In genomic region chr11:129818236-129818635, GRCh38 we compare ENCODE assay signal across 9 cellular contexts. TPM values are rescaled to one million over a fixed set of nuclear protein-coding genes. Genes with fewer than 3 reads are reported as not detected.
A peak's percentile ranks its signal among the peaks of the same experiment; 100 is the strongest.
DNase-seq lines count a peak whose midpoint lies in the region; ATAC-seq, FAIRE-seq and TF ChIP-seq lines count a peak whose summit lies in the region.
"Not testable (repeated sequence)": the region's sequence is repeated elsewhere in the genome, so short reads cannot be mapped to it uniquely, and the experiment has no call there.
"Had no signal": no experiment of that assay in that cellular context is flagged by ENCODE, and none has a peak within 500 bp of the region (broad histone marks: within the 10 kb centered on the region; RNA-seq: fewer than 3 reads in every experiment).

No MANE protein-coding gene starts in this region.

- ATAC-seq in SK-N-SH treated with all-trans-retinoic acid at 6 μM for 48 hours: peak; percentile 43
- not testable (repeated sequence) for ATAC-seq in GM12878

- peak; percentile 21 for FAIRE-seq in GM12892 (lab: Jason Lieb, UNC)
- peak; percentile 31 for FAIRE-seq in GM12878 (lab: Jason Lieb, UNC)
- FAIRE-seq in H1 (lab: Jason Lieb, UNC): peak; percentile 58
- peak; percentile 43 for FAIRE-seq in islet of Langerhans (lab: Jason Lieb, UNC)

- not testable (repeated sequence) for H3K56ac ChIP-seq in H1 (replicated peaks; ENCODE audit: insufficient read length, low read depth, low read length)

- not testable (repeated sequence) for H3K79me1 ChIP-seq in H1 (ENCODE audit: low read depth, low read length)

- H4K5ac ChIP-seq in H1 (ENCODE audit: insufficient read length, low read depth, low read length): not testable (repeated sequence)

- H2BK15ac ChIP-seq in H1 (ENCODE audit: low read length): not testable (repeated sequence)

- RAD21 ChIA-PET in GM12878 (lab: Charles Lee; ENCODE audit: unreplicated experiment): not testable (repeated sequence)

- H3K14ac ChIP-seq in H1 (ENCODE audit: insufficient read length): not testable (repeated sequence)

- not testable (repeated sequence) for H4K20me1 ChIP-seq in GM12878 (ENCODE audit: control insufficient read depth, insufficient read depth); H1 (replicated peaks in 1 of 2; ENCODE audit: control insufficient read depth in 1 of 2, insufficient read depth in 2 of 2, low read length in 2 of 2); smooth muscle cell (ENCODE audit: low read depth)

- not testable (repeated sequence) for H3K27ac ChIP-seq in GM12878 (ENCODE audit: control insufficient read depth, insufficient read depth); H1 (ENCODE audit: low read depth, low read length); smooth muscle cell (ENCODE audit: low read depth)

- not testable (repeated sequence) for H3K4me1 ChIP-seq in GM12878 (ENCODE audit: control insufficient read depth, insufficient read depth, low read length); H1 (replicated peaks in 1 of 4; ENCODE audit: control insufficient read depth in 3 of 4, insufficient read depth in 4 of 4, low read length in 3 of 4); smooth muscle cell (ENCODE audit: low read depth)

- not testable (repeated sequence) for H2AFZ ChIP-seq in GM12878 (ENCODE audit: control insufficient read depth, low read depth, low read length); H1 (ENCODE audit: low read length); smooth muscle cell (ENCODE audit: low read depth)

- intact Hi-C loops in GM12878 (cut with micrococcal nuclease; ENCODE audit: unreplicated experiment): not testable (repeated sequence)

- not testable (repeated sequence) for H3K4ac ChIP-seq in H1 (replicated peaks; ENCODE audit: insufficient read length, low read depth, low read length)

- not testable (repeated sequence) for TF ChIP-seq EP300 in GM12878 (IDR thresholded peaks at IDR 0.05; ENCODE audit: borderline replicate concordance in 1 of 2, control insufficient read depth in 1 of 2, low read depth in 2 of 2, low read length in 2 of 2); H1 (IDR thresholded peaks at IDR 0.05; ENCODE audit: borderline replicate concordance in 1 of 2, low read depth in 2 of 2, low read length in 2 of 2)

- POLR2A ChIA-PET in GM12878 (lab: Charles Lee); H1 (lab: Charles Lee; ENCODE audit: partially characterized antibody): not testable (repeated sequence)

- TF ChIP-seq CTCF in GM12878 (IDR thresholded peaks at IDR 0.05 in 2 of 3, conservative IDR thresholded peaks at IDR 0.05 in 1 of 3; ENCODE audit: control insufficient read depth in 2 of 3, extremely low read depth in 1 of 3, insufficient read depth in 1 of 3, low read depth in 3 of 3, low read length in 3 of 3); H1 (IDR thresholded peaks at IDR 0.05; ENCODE audit: control extremely low read depth in 1 of 3, insufficient read depth in 1 of 3, low read depth in 1 of 3, low read length in 3 of 3); smooth muscle cell (IDR thresholded peaks at IDR 0.05; ENCODE audit: borderline replicate concordance, insufficient read depth, poor library complexity, severe bottlenecking): not testable (repeated sequence)

- SMC1A ChIA-PET in GM12878 (lab: Charles Lee; ENCODE audit: uncharacterized antibody, unreplicated experiment): not testable (repeated sequence)

- not testable (repeated sequence) for H4K8ac ChIP-seq in H1 (ENCODE audit: extremely low read depth, insufficient read depth, low read length)

- not testable (repeated sequence) for H3K9me3 ChIP-seq in GM12878 (replicated peaks; ENCODE audit: control insufficient read depth, insufficient read depth, low read length); H1 (ENCODE audit: insufficient read depth in 2 of 2, low read depth in 1 of 2, low read length in 1 of 2); smooth muscle cell (replicated peaks; ENCODE audit: low read depth)

- H3K4me3 ChIP-seq in GM12878; H1 (ENCODE audit: extremely low read depth in 1 of 4, insufficient read depth in 2 of 4, low read depth in 3 of 4, low read length in 4 of 4): not testable (repeated sequence)
- peak overlapping the region; percentile 22 for H3K4me3 ChIP-seq in smooth muscle cell

- not testable (repeated sequence) for H3K23me2 ChIP-seq in H1 (ENCODE audit: low read depth, low read length)

- not testable (repeated sequence) for H2BK120ac ChIP-seq in H1 (replicated peaks; ENCODE audit: low read depth, low read length)

- not testable (repeated sequence) for H3K36me3 ChIP-seq in GM12878 (ENCODE audit: control insufficient read depth in 2 of 2, insufficient read depth in 2 of 2, low read length in 1 of 2); H1 (ENCODE audit: control insufficient read depth in 2 of 4, insufficient read depth in 4 of 4, low read length in 3 of 4); smooth muscle cell (ENCODE audit: low read depth)

- not testable (repeated sequence) for H2BK5ac ChIP-seq in H1 (ENCODE audit: low read depth, low read length)

- not testable (repeated sequence) for H2AK5ac ChIP-seq in H1 (ENCODE audit: low read depth, low read length)

- not testable (repeated sequence) for H3F3A ChIP-seq in smooth muscle cell (ENCODE audit: low read depth)

- H3K27me3 ChIP-seq in GM12878 (replicated peaks in 1 of 2; ENCODE audit: control insufficient read depth in 2 of 2, insufficient read depth in 2 of 2, low read length in 1 of 2): not testable (repeated sequence)
- H3K27me3 ChIP-seq in H1 (replicated peaks in 1 of 4; ENCODE audit: control insufficient read depth in 3 of 4, extremely low read depth in 1 of 4, insufficient read depth in 3 of 4, low read length in 3 of 4): peaks cover 8 to 36% (median 22%) of the 10 kb centered on the region in 4 experiments
- H3K27me3 ChIP-seq in smooth muscle cell (ENCODE audit: low read depth): peaks cover 60% of the 10 kb centered on the region

- WGBS in GM12878 (ENCODE audit: insufficient coverage, insufficient replicate concordance, low lambda C conversion rate, missing lambda C conversion rate): 40% methylated on average over 3 of the region's 3 CpGs
- whole genome bisulfite sequencing in H1 (ENCODE audit: extremely low coverage in 1 of 2, insufficient coverage in 1 of 2, insufficient read length in 1 of 2, insufficient replicate concordance in 2 of 2, low coverage in 1 of 2, low lambda C conversion rate in 2 of 2, missing lambda C conversion rate in 1 of 2), 2 experiments: 84% methylated on average over 3 of the region's 3 CpGs; no CpG with 5 or more reads in 1 of the 2 experiments
- 80% methylated on average over 3 of the region's 3 CpGs for WGBS in smooth muscle cell (ENCODE audit: low lambda C conversion rate)

- H2BK12ac ChIP-seq in H1 (ENCODE audit: low read depth, low read length): not testable (repeated sequence)

- CTCF ChIA-PET in GM12878 (lab: Yijun Ruan, JAX); H1 (lab: Charles Lee; ENCODE audit: partially characterized antibody): not testable (repeated sequence)

- not testable (repeated sequence) for H4K91ac ChIP-seq in H1 (replicated peaks; ENCODE audit: insufficient read length, low read length)

- not testable (repeated sequence) for TF ChIP-seq RAD21 in GM12878 (IDR thresholded peaks at IDR 0.05; ENCODE audit: insufficient read depth, low read depth, low read length); H1 (IDR thresholded peaks at IDR 0.05 in 1 of 2, conservative IDR thresholded peaks at IDR 0.05 in 1 of 2; ENCODE audit: low read depth in 2 of 2, low read length in 2 of 2)

- not testable (repeated sequence) for H3K9ac ChIP-seq in GM12878 (ENCODE audit: control insufficient read depth, insufficient read depth, low read length); H1 (replicated peaks in 1 of 4; ENCODE audit: extremely low read depth in 1 of 4, low read depth in 3 of 4, low read length in 3 of 4); smooth muscle cell (ENCODE audit: low read depth)

- DNase-seq in GM12892 (ENCODE audit: insufficient read length); GM12878 (ENCODE audit: low read depth, low spot score); H1 (ENCODE audit: low read depth in 1 of 2, low spot score in 2 of 2); smooth muscle cell (lab: John Stamatoyannopoulos, UW; ENCODE audit: unreplicated experiment): not testable (repeated sequence)
- DNase-seq in myocyte (ENCODE audit: low read depth): peak; percentile 2

- H3K18ac ChIP-seq in H1 (ENCODE audit: extremely low read depth, low read length): not testable (repeated sequence)

- not testable (repeated sequence) for H3K4me2 ChIP-seq in GM12878 (ENCODE audit: control insufficient read depth, insufficient read depth); H1 (ENCODE audit: insufficient read depth in 1 of 2, low read depth in 2 of 2, low read length in 2 of 2); smooth muscle cell

- H2BK20ac ChIP-seq in H1 (ENCODE audit: low read length): not testable (repeated sequence)

- not testable (repeated sequence) for BruUV-seq in GM12878 (replicated peaks; lab: Mats Ljungman, UMichigan)

- not testable (repeated sequence) for TF ChIP-seq POLR2A in GM12892 (IDR thresholded peaks at IDR 0.05; ENCODE audit: low read depth, low read length); GM12878 (IDR thresholded peaks at IDR 0.05; ENCODE audit: low read depth, low read length); H1 (IDR thresholded peaks at IDR 0.05; ENCODE audit: control extremely low read depth in 1 of 2, low read depth in 2 of 2, low read length in 2 of 2)

- H3K79me2 ChIP-seq in GM12878 (ENCODE audit: control insufficient read depth, insufficient read depth, low read length); H1 (ENCODE audit: control insufficient read depth in 1 of 2, insufficient read depth in 2 of 2, low read length in 2 of 2); smooth muscle cell (ENCODE audit: low read depth): not testable (repeated sequence)

- not testable (repeated sequence) for H3K23ac ChIP-seq in H1 (ENCODE audit: insufficient read length)

- in situ Hi-C loops in GM12878 (cut with MboI): not testable (repeated sequence)

RNA-seq across cellular contexts. Expression of gene TMEM45B, which starts 2.6 kb away (rescaled TPM):
- polyA plus RNA-seq in GM12892 (2012; ENCODE audit: missing spikeins): not detected
- total RNA-seq in GM12878 (2013; cell fraction: nucleolus; rRNA removed): not detected in 2 replicates
- not detected in 2 replicates for total RNA-seq in GM12878 (2014; rRNA removed)
- not detected in 2 replicates for total RNA-seq in GM12878 (2014; rRNA removed; fragmentation: Illumina TruSeq; extraction: Trizol)
- total RNA-seq in GM12878 (2021): 0.13 TPM in 1 of 2 replicates, not detected in the other
- not detected for polyA plus RNA-seq in GM12878 (2011; ENCODE audit: low read depth)
- polyA plus RNA-seq in GM12878 (2011; rRNA removed): not detected in 2 replicates
- polyA plus RNA-seq in GM12878 (2011; cell fraction: cytosol; rRNA removed): not detected in 2 replicates
- not detected in 2 replicates for polyA plus RNA-seq in GM12878 (2011; cell fraction: nucleus; rRNA removed)
- polyA plus RNA-seq in GM12878 (2012): 0.07 TPM in 1 of 2 replicates, not detected in the other
- not detected in 2 replicates for polyA plus RNA-seq in GM12878 (2014; fragmentation: Illumina TruSeq; extraction: Trizol)
- polyA plus RNA-seq in GM12878 (2014; fragmentation: Nextera tagmentation; extraction: Ambion mirVana): under 1 TPM in 1 of 2 experiments, not detected in 1; 0.05 TPM
- polyA plus RNA-seq in GM12878 (2014; rRNA removed): not detected in 2 replicates
- polyA plus RNA-seq in GM12878 (2016; fragmentation: Nextera tagmentation; extraction: Ambion mirVana): not detected
- polyA minus RNA-seq in GM12878 (2011; rRNA and poly(A)+ RNA removed): not detected in 2 replicates
- not detected in 2 replicates for polyA minus RNA-seq in GM12878 (2011; cell fraction: cytosol; rRNA and poly(A)+ RNA removed)
- not detected in 2 replicates for polyA minus RNA-seq in GM12878 (2011; cell fraction: nucleus; rRNA and poly(A)+ RNA removed)
- total RNA-seq in H1 (2021; fragmentation: NEBNext Ultra II Directional; extraction: Animal tissue kit (Norgen Biotek cat#: 25700)): not detected in 2 replicates
- polyA plus RNA-seq in H1 (2011; rRNA removed): 0.08 and 0.23 TPM in 2 replicates
- polyA plus RNA-seq in H1 (2011; cell fraction: cytosol; rRNA removed): 0.22 TPM
- 0.41 TPM for polyA plus RNA-seq in H1 (2011; cell fraction: nucleus; rRNA removed)
- polyA plus RNA-seq in H1 (2012, experiment 1 of 2): 0.29 to 1.7 TPM (median 0.55 TPM) in 4 replicates
- polyA plus RNA-seq in H1 (2012, experiment 2 of 2): 0.10 TPM
- 0.14 TPM for polyA plus RNA-seq in H1 (2013, experiment 1 of 2)
- 0.17 TPM for polyA plus RNA-seq in H1 (2013, experiment 2 of 2)
- polyA minus RNA-seq in H1 (2011; rRNA and poly(A)+ RNA removed): 0.06 TPM in 1 of 2 replicates, not detected in the other
- not detected for polyA minus RNA-seq in H1 (2011; cell fraction: cytosol; rRNA and poly(A)+ RNA removed)
- polyA minus RNA-seq in H1 (2011; cell fraction: nucleus; rRNA and poly(A)+ RNA removed): not detected
- 0.19 TPM in 1 of 2 replicates, not detected in the other for total RNA-seq in myocyte
- 0.08 TPM for polyA plus RNA-seq in myocyte (2012)
- 4.0 and 4.5 TPM in 2 replicates for total RNA-seq in smooth muscle cell
- 2.8 and 3.4 TPM in 2 replicates for polyA plus RNA-seq in smooth muscle cell
- total RNA-seq: A172, G401 had no signal
